ENCODE assay signal across 8 cellular contexts in the genomic region with DNA sequence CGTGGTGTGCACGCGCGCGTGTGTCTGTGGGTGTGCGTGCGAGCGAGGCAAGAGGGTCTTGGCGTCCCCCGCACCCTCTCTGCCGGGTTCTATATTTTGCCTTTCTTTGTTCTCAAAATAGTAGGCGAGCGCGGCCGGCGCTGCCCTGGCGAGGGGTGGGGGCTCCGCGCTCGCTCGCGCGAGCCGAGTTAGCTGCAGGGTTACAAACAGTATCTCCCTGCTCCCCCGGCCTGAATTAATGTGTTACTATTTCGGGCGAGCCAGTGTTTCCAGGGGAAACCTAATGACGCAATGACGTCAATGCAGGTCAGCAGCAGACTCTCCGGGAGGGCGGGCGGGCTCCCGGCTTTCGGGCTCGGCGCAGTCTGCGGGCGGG.
DNase-seq lines count a peak whose midpoint lies in the region; ATAC-seq, FAIRE-seq and TF ChIP-seq lines count a peak whose summit lies in the region.

No MANE protein-coding gene starts in this region.

- peak overlapping the region; percentile 53 to 61 for H3K4me3 ChIP-seq in ascending aorta
- peak overlapping the region; percentile 71 for H3K4me3 ChIP-seq in iPS-15b (ENCODE audit: low read depth, low read length)
- H3K4me3 ChIP-seq in sigmoid colon = peak overlapping the region in 3 of 4 donors; percentile 28 to 53 (median 41)

- intact Hi-C loops in Right ventricle myocardium superior (cut with DNase I) (no loop called here), cardiac septum (cut with DNase I) (no loop called here), ascending aorta (cut with DNase I) (no loop called here), sigmoid colon (cut with DNase I) (no loop called here)

- FAIRE-seq in GM19239 (lab: Jason Lieb, UNC) = no peak

- no peak for TF ChIP-seq EP300 in sigmoid colon (IDR thresholded peaks at IDR 0.05)

- TF ChIP-seq POLR2A in sigmoid colon (IDR thresholded peaks at IDR 0.05) = no peak

- H3K9ac ChIP-seq in iPS-15b (ENCODE audit: low read depth, low read length) = no peak overlapping the region

- H3K4me1 ChIP-seq in ascending aorta (peaks cover 6 to 7% of the 10 kb centered on the region in 2 donors), iPS-15b (ENCODE audit: control insufficient read depth, insufficient read depth, low read length) (peaks cover 4% of the 10 kb centered on the region), sigmoid colon (peaks cover 0 to 28% (median 24%) of the 10 kb centered on the region in 4 donors)

- ATAC-seq in Right ventricle myocardium superior (ENCODE audit: poor library complexity) = peak; percentile 39
- ATAC-seq in HG02678 (IDR thresholded peaks at IDR 0.05; ENCODE audit: unreplicated experiment) = no peak

- H3K27ac ChIP-seq in ascending aorta = no peak overlapping the region
- H3K27ac ChIP-seq in sigmoid colon = no peak overlapping the region

- H3K9me3 ChIP-seq in ascending aorta (no peaks in the 10 kb centered on the region), iPS-15b (ENCODE audit: control insufficient read depth, insufficient read depth, low read length) (no peaks in the 10 kb centered on the region), sigmoid colon (no peaks in the 10 kb centered on the region)

- H3K27me3 ChIP-seq in ascending aorta (peaks cover 15% of the 10 kb centered on the region), iPS-15b (ENCODE audit: control insufficient read depth, insufficient read depth, low read length) (peaks cover 93% of the 10 kb centered on the region), sigmoid colon (peaks cover 28 to 92% (median 58%) of the 10 kb centered on the region in 3 donors)

- H3K36me3 ChIP-seq in ascending aorta (no peaks in the 10 kb centered on the region), iPS-15b (ENCODE audit: control insufficient read depth, insufficient read depth, low read length) (no peaks in the 10 kb centered on the region), sigmoid colon (no peaks in the 10 kb centered on the region)

- no peak for TF ChIP-seq CTCF in ascending aorta (IDR thresholded peaks at IDR 0.05)
- no peak for TF ChIP-seq CTCF in sigmoid colon (IDR thresholded peaks at IDR 0.05)

- 1% methylated on average over 38 of the region's 38 CpGs for WGBS in sigmoid colon, 2 donors

- no peak for DNase-seq in Right ventricle myocardium superior
- DNase-seq in cardiac septum (ENCODE audit: low spot score) = no peak
- DNase-seq in NCI-H2227 treated with DMSO at 0.1 percent for 48 hours (lab: John Stamatoyannopoulos, UW) = peak; percentile 77
- DNase-seq in ascending aorta (ENCODE audit: low spot score in 2 of 2) = peak in 1 of 2 donors; percentile 55
- DNase-seq in sigmoid colon = no peak
- no peak for DNase-seq in GM19239 (ENCODE audit: insufficient read length, low spot score)
